12 cellular contexts compared by ENCODE assay signal in the genomic region with DNA sequence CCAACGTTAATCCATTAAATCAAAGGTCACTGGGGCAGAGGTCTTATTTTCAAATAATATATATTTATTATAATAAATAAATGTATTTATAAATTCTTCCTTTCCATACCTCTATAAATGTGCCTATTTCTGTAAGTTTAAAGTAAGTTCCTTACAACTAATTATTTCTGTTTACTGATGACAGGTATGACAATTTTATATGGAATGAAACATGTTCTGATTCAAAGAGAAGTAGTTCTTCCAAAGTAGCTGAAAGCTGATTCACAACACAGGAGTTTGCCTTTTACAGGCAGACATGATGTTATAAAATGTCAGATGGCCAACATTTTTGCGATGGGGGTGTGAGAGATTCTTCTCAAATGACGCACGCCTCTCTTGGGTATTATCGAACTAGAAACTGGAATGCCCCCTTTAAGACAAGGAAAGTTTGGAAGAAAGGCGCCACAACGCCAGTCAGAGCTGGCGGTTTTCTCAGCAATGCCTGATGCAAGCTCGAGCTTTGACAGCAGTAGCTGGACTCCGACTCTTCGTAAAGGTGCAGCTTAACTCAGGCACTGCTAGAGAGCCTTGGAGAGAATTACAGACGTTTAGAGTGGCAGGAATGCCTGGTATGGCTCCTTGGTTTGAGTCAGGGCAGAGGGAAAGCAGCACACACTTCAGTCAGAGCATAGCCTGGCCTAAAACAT.
DNase-seq lines count a peak whose midpoint lies in the region; ATAC-seq, FAIRE-seq and TF ChIP-seq lines count a peak whose summit lies in the region.
"Had no signal": no experiment of that assay in that cellular context is flagged by ENCODE, and none has a peak within 500 bp of the region (broad histone marks: within the 10 kb centered on the region; RNA-seq: fewer than 3 reads in every experiment).

No MANE protein-coding gene starts in this region.

- peak in 3 of 4 donors; percentile 43 to 81 (median 59) for ATAC-seq in heart left ventricle
- no peak for ATAC-seq in activated CD4-positive, CD25-positive, alpha-beta regulatory T cell treated with anti-CD3 and anti-CD28 coated beads, Interleukin-2, amount 50 U/mL, for 24 hours

- peak; percentile 8 for FAIRE-seq in endothelial cell of umbilical vein (lab: Jason Lieb, UNC)

- H3K4me3 ChIP-seq in heart left ventricle (peak overlapping the region in 1 of 12 donors; percentile 0), left ventricle myocardium inferior (no peak overlapping the region), endothelial cell of umbilical vein (replicated peaks in 1 of 3; ENCODE audit: insufficient read depth in 1 of 3, low read depth in 1 of 3, low read length in 3 of 3) (no peak overlapping the region)
- H3K4me3 ChIP-seq: transverse colon had no signal

- H3K36me3 Mint-ChIP-seq in mesothelial cell of epicardium (no peaks in the 10 kb centered on the region), glutamatergic neuron (ENCODE audit: unreplicated experiment) (no peaks in the 10 kb centered on the region), type B pancreatic cell (no peaks in the 10 kb centered on the region)

- 55 to 66% (median 63%) methylated on average over 12 of the region's 12 CpGs for WGBS in heart left ventricle, 4 donors

- H3K4me2 ChIP-seq in endothelial cell of umbilical vein (ENCODE audit: insufficient read depth, low read length) = no peak overlapping the region

- no peaks in the 10 kb centered on the region for H3K9me3 Mint-ChIP-seq in mesothelial cell of epicardium
- no peaks in the 10 kb centered on the region for H3K9me3 Mint-ChIP-seq in glutamatergic neuron (ENCODE audit: unreplicated experiment)
- peaks cover 5% of the 10 kb centered on the region for H3K9me3 Mint-ChIP-seq in type B pancreatic cell
- H3K9me3 Mint-ChIP-seq: activated naive CD4-positive, alpha-beta T cell treated with anti-CD3 and anti-CD28 coated beads for 36 hours had no signal

- H3K79me2 ChIP-seq in endothelial cell of umbilical vein (ENCODE audit: control insufficient read depth, insufficient read depth, low read length) = no peaks in the 10 kb centered on the region

- H3K4me1 ChIP-seq in heart left ventricle (peaks cover 0 to 13% (median 0%) of the 10 kb centered on the region in 12 donors), left ventricle myocardium inferior (peaks cover 7% of the 10 kb centered on the region), endothelial cell of umbilical vein (ENCODE audit: control insufficient read depth, extremely low read depth, insufficient read depth, low read length) (no peaks in the 10 kb centered on the region)
- H3K4me1 ChIP-seq: transverse colon had no signal

- peak in 3 of 5 donors; percentile 13 to 41 (median 33) for DNase-seq in heart left ventricle
- no peak for DNase-seq in left ventricle myocardium inferior
- no peak for DNase-seq in endothelial cell of umbilical vein (ENCODE audit: low read depth, low spot score)
- no peak for DNase-seq in mesothelial cell of epicardium (ENCODE audit: low spot score in 2 of 2, unreplicated experiment in 2 of 2)
- no peak for DNase-seq in glutamatergic neuron
- no peak for DNase-seq in type B pancreatic cell (ENCODE audit: extremely low spot score, unreplicated experiment)
- DNase-seq in activated gamma-delta T cell (lab: John Stamatoyannopoulos, UW) = no peak
- DNase-seq: activated naive CD4-positive, alpha-beta T cell treated with anti-CD3 and anti-CD28 coated beads for 36 hours; AML-193; transverse colon had no signal

- H3K27me3 ChIP-seq in heart left ventricle = no peaks in the 10 kb centered on the region
- no peaks in the 10 kb centered on the region for H3K27me3 ChIP-seq in left ventricle myocardium inferior (ENCODE audit: low read depth)
- H3K27me3 ChIP-seq in endothelial cell of umbilical vein (ENCODE audit: control insufficient read depth in 2 of 2, insufficient read depth in 2 of 2, low read length in 2 of 2) = no peaks in the 10 kb centered on the region
- H3K27me3 ChIP-seq: transverse colon had no signal

- H3K9ac ChIP-seq in endothelial cell of umbilical vein (replicated peaks; ENCODE audit: extremely low read depth, insufficient read depth, low read length) = no peak overlapping the region

- H3K27ac Mint-ChIP-seq in mesothelial cell of epicardium = peak overlapping the region; percentile 93
- H3K27ac Mint-ChIP-seq in glutamatergic neuron (ENCODE audit: unreplicated experiment) = no peak overlapping the region
- H3K27ac Mint-ChIP-seq in type B pancreatic cell = no peak overlapping the region
- H3K27ac Mint-ChIP-seq: activated naive CD4-positive, alpha-beta T cell treated with anti-CD3 and anti-CD28 coated beads for 36 hours had no signal

- no TSS peak for BruUV-seq in endothelial cell of umbilical vein (replicated peaks; lab: Mats Ljungman, UMichigan)

- H3K4me3 Mint-ChIP-seq in mesothelial cell of epicardium = no peak overlapping the region
- no peak overlapping the region for H3K4me3 Mint-ChIP-seq in glutamatergic neuron (ENCODE audit: unreplicated experiment)
- no peak overlapping the region for H3K4me3 Mint-ChIP-seq in type B pancreatic cell
- H3K4me3 Mint-ChIP-seq: activated naive CD4-positive, alpha-beta T cell treated with anti-CD3 and anti-CD28 coated beads for 36 hours had no signal

- POLR2A ChIA-PET in endothelial cell of umbilical vein (lab: Charles Lee) = no interaction called here

- peak overlapping the region in 5 of 12 donors; percentile 8 to 54 (median 46) for H3K27ac ChIP-seq in heart left ventricle
- H3K27ac ChIP-seq in left ventricle myocardium inferior (replicated peaks) = no peak overlapping the region
- no peak overlapping the region for H3K27ac ChIP-seq in endothelial cell of umbilical vein (ENCODE audit: insufficient read depth, low read depth, low read length)
- H3K27ac ChIP-seq: WERI-Rb-1 had no signal

- H4K20me1 ChIP-seq in endothelial cell of umbilical vein (replicated peaks; ENCODE audit: control insufficient read depth, extremely low read depth, insufficient read depth, low read length) = no peaks in the 10 kb centered on the region

- no peak for TF ChIP-seq POLR2A in heart left ventricle (IDR thresholded peaks at IDR 0.05)
- TF ChIP-seq POLR2A in endothelial cell of umbilical vein (IDR thresholded peaks at IDR 0.05; ENCODE audit: low read depth, low read length) = no peak

- H3K4me1 Mint-ChIP-seq in mesothelial cell of epicardium = peaks cover 59% of the 10 kb centered on the region
- H3K4me1 Mint-ChIP-seq in glutamatergic neuron (ENCODE audit: low read depth, unreplicated experiment) = peaks cover 17% of the 10 kb centered on the region
- peaks cover 44% of the 10 kb centered on the region for H3K4me1 Mint-ChIP-seq in type B pancreatic cell (ENCODE audit: unreplicated experiment)

- CTCF ChIA-PET in endothelial cell of umbilical vein (lab: Charles Lee) = interaction anchor here (1.0 to 7.9 kb wide), 2 partner anchors 10 to 15 kb away, joined by 3 to 54 read pairs; no protein-coding TSS in a partner anchor

- intact Hi-C loops in heart left ventricle (cut with DNase I) (no loop called here), left ventricle myocardium inferior (cut with micrococcal nuclease) (no loop called here), endothelial cell of umbilical vein (cut with micrococcal nuclease) (no loop called here)

- dilution Hi-C loops in endothelial cell of umbilical vein (cut with MboI; ENCODE audit: extremely low pct_ligation_motif_present, low sequenced_read_pairs) = no loop called here

- TF ChIP-seq CTCF in heart left ventricle (IDR thresholded peaks at IDR 0.05) (no peak), left ventricle myocardium inferior (IDR thresholded peaks at IDR 0.05; ENCODE audit: borderline replicate concordance) (no peak), endothelial cell of umbilical vein (IDR thresholded peaks at IDR 0.05; ENCODE audit: extremely low read depth in 1 of 2, insufficient read depth in 1 of 2, low read depth in 1 of 2, low read length in 2 of 2) (no peak), mesothelial cell of epicardium (IDR thresholded peaks at IDR 0.05; ENCODE audit: unreplicated experiment) (no peak), glutamatergic neuron (IDR thresholded peaks at IDR 0.05; ENCODE audit: partially characterized antibody, unreplicated experiment) (no peak), type B pancreatic cell (conservative IDR thresholded peaks at IDR 0.05) (no peak)

- H3K9me1 ChIP-seq in endothelial cell of umbilical vein (replicated peaks; ENCODE audit: control insufficient read depth, extremely low read depth, insufficient read depth, low read length) = no peaks in the 10 kb centered on the region

- H3K27me3 Mint-ChIP-seq in mesothelial cell of epicardium (ENCODE audit: low read depth) = peaks cover 2% of the 10 kb centered on the region
- no peaks in the 10 kb centered on the region for H3K27me3 Mint-ChIP-seq in glutamatergic neuron (ENCODE audit: unreplicated experiment)
- H3K27me3 Mint-ChIP-seq in type B pancreatic cell = peaks cover 12% of the 10 kb centered on the region

- H3K9me3 ChIP-seq in heart left ventricle (no peaks in the 10 kb centered on the region), left ventricle myocardium inferior (replicated peaks) (no peaks in the 10 kb centered on the region), endothelial cell of umbilical vein (replicated peaks; ENCODE audit: control insufficient read depth, insufficient read depth, low read length) (no peaks in the 10 kb centered on the region)
- H3K9me3 ChIP-seq: transverse colon had no signal

- no peaks in the 10 kb centered on the region for H3K36me3 ChIP-seq in heart left ventricle
- no peaks in the 10 kb centered on the region for H3K36me3 ChIP-seq in left ventricle myocardium inferior
- H3K36me3 ChIP-seq in endothelial cell of umbilical vein (ENCODE audit: control insufficient read depth in 2 of 2, extremely low read depth in 1 of 2, insufficient read depth in 2 of 2, low read length in 2 of 2) = no peaks in the 10 kb centered on the region
- H3K36me3 ChIP-seq: transverse colon, WERI-Rb-1 had no signal

- H2AFZ ChIP-seq in endothelial cell of umbilical vein (ENCODE audit: low read depth, low read length) = no peak overlapping the region

TF ChIP-seq in endothelial cell of umbilical vein, 7 proteins besides CTCF, POLR2A, EP300 and RAD21:
- TF ChIP-seq GATA2 (IDR thresholded peaks at IDR 0.05; ENCODE audit: insufficient read depth, insufficient read length, low read depth, low read length) (no peak), POLR2AphosphoS5 (IDR thresholded peaks at IDR 0.05; ENCODE audit: insufficient read depth, low read depth, low read length) (no peak), MYC (IDR thresholded peaks at IDR 0.05; ENCODE audit: low read depth, low read length) (no peak), FOS (IDR thresholded peaks at IDR 0.05; ENCODE audit: borderline replicate concordance, insufficient read depth, low read length) (no peak), MAX (IDR thresholded peaks at IDR 0.05; ENCODE audit: insufficient read depth, insufficient read length) (no peak)
TF ChIP-seq in endothelial cell of umbilical vein: peak in this region for 0.

Comparison
In these comparisons a context has a peak if more than half of its experiments do, and no peak if none do; other contexts are left out.
1. DNase-seq: peak in heart left ventricle (3 of 5); none in left ventricle myocardium inferior (single experiment), endothelial cell of umbilical vein (single experiment), mesothelial cell of epicardium (0 of 2), glutamatergic neuron (single experiment), type B pancreatic cell (single experiment) and activated gamma-delta T cell (single experiment).
2. ATAC-seq: peak in heart left ventricle (3 of 4); none in activated CD4-positive, CD25-positive, alpha-beta regulatory T cell treated with anti-CD3 and anti-CD28 coated beads, Interleukin-2, amount 50 U/mL, for 24 hours (0 of 2).